1 cellular context compared by ENCODE assay signal in the genomic region with DNA sequence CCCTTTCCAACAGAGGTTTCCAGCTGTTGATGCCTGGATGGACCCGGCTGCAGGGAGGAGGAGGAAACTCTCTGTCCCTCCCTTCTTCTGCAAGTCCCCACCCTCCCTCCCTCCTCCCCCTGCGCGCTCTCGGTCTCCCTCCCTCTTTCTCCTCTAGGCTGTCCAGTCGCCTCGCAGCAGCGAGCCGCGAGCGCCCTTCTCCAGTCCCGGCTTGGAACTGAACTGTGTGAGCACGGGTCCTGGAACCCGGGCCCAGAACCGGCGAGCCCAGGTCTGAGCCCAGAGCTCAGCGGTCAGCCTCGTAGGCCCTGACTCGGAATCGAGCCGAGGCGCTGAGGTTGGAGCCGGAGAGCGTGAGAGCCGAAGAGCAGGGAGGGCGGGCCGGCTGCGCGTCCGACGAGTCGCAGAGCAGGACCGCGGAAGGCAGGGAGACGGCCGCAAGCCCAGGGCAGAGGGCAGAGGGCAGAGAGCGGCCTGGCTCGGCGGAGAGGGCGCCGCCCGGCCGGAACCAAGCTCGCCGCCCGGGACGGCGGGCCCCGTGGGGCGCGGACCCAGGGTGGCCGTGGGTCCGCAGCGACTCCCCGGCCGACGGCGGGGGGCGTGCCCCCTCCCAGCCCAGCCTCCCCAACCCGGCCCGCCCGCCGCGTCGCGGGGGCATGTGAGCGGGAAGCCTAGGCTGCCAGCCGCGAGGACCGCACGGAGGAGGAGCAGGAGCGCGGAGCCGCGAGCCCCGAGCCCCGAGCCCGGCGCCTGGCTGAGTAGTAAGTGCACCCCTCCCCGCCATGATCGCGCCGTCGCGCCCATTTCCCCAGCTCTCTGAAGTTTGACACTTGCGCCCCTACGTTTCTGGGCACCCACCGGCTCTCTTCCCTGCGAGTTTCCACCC.
A peak's percentile ranks its signal among the peaks of the same experiment; 100 is the strongest.
TF ChIP-seq lines count a peak whose summit lies in the region.

Gene SOX13, plus strand, starts transcription at position 165 of the 886 bp plus-strand sequence. CDS start 39,801 bp downstream, outside the sequence.

TF ChIP-seq in HepG2, 621 proteins besides CTCF, POLR2A, EP300 and RAD21 (continued from another document and continues in another):
- TF ChIP-seq, protein P1, sequence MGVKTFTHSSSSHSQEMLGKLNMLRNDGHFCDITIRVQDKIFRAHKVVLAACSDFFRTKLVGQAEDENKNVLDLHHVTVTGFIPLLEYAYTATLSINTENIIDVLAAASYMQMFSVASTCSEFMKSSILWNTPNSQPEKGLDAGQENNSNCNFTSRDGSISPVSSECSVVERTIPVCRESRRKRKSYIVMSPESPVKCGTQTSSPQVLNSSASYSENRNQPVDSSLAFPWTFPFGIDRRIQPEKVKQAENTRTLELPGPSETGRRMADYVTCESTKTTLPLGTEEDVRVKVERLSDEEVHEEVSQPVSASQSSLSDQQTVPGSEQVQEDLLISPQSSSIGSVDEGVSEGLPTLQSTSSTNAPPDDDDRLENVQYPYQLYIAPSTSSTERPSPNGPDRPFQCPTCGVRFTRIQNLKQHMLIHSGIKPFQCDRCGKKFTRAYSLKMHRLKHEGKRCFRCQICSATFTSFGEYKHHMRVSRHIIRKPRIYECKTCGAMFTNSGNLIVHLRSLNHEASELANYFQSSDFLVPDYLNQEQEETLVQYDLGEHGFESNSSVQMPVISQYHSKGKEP (CRISPR knock-in tag; IDR thresholded peaks at IDR 0.05): no peak
- 0 out of 2 replicates have a peak, but pooled peaks have one; percentile 42 for TF ChIP-seq ZNF280B (CRISPR knock-in tag; IDR thresholded peaks at IDR 0.05; ENCODE audit: borderline replicate concordance)
- 0 out of 2 replicates have a peak, but pooled peaks have one; percentile 29 for TF ChIP-seq BCL3 (CRISPR knock-in tag; IDR thresholded peaks at IDR 0.05)
- TF ChIP-seq MED13 (CRISPR knock-in tag; IDR thresholded peaks at IDR 0.05): no peak
- TF ChIP-seq TCF7L2 (IDR thresholded peaks at IDR 0.05; ENCODE audit: low read depth, low read length): no peak
- no peak for TF ChIP-seq HDAC6 (IDR thresholded peaks at IDR 0.05; ENCODE audit: low read depth, low read length)
- TF ChIP-seq MTERF4 (CRISPR knock-in tag; IDR thresholded peaks at IDR 0.05): 0 out of 2 replicates have a peak, but pooled peaks have one; percentile 42
- TF ChIP-seq DPF2 (CRISPR knock-in tag; IDR thresholded peaks at IDR 0.05; ENCODE audit: borderline replicate concordance, low read depth): no peak
- no peak for TF ChIP-seq ZNF530 (CRISPR knock-in tag; IDR thresholded peaks at IDR 0.05; ENCODE audit: low read depth)
- TF ChIP-seq CCAR2 (optimal IDR thresholded peaks at IDR 0.05; ENCODE audit: low read depth, low read length): no peak
- TF ChIP-seq KDM4B (CRISPR knock-in tag; IDR thresholded peaks at IDR 0.05): peak; percentile 84; the same call in 1 of the 2 replicates
- peak; percentile 42; the same call in 1 of the 2 replicates for TF ChIP-seq TBX2 (CRISPR knock-in tag; IDR thresholded peaks at IDR 0.05; ENCODE audit: borderline replicate concordance)
- no peak for TF ChIP-seq ZNF720 (CRISPR knock-in tag; IDR thresholded peaks at IDR 0.05)
- TF ChIP-seq GLMP (CRISPR knock-in tag; IDR thresholded peaks at IDR 0.05; ENCODE audit: borderline replicate concordance): no peak
- peak; percentile 73; the same call in 1 of the 2 replicates for TF ChIP-seq ZNF441 (CRISPR knock-in tag; IDR thresholded peaks at IDR 0.05; ENCODE audit: borderline replicate concordance)
- TF ChIP-seq MAF1 (CRISPR knock-in tag; IDR thresholded peaks at IDR 0.05; ENCODE audit: borderline replicate concordance): no peak
- peak; percentile 52 for TF ChIP-seq ZNF883 (CRISPR knock-in tag; IDR thresholded peaks at IDR 0.05; ENCODE audit: not compliant biosample characterization)
- no peak for TF ChIP-seq ZBTB33 (CRISPR knock-in tag; IDR thresholded peaks at IDR 0.05)
- peak in 1 of 2 experiments; percentile 72; a peak in 2 of 4 replicates for TF ChIP-seq KLF16 (CRISPR knock-in tag; IDR thresholded peaks at IDR 0.05)
- TF ChIP-seq RBAK (CRISPR knock-in tag; IDR thresholded peaks at IDR 0.05): 0 out of 2 replicates have a peak, but pooled peaks have one; percentile 38
- 0 out of 2 replicates have a peak, but pooled peaks have one; percentile 37 for TF ChIP-seq ZBTB38 (CRISPR knock-in tag; IDR thresholded peaks at IDR 0.05)
- no peak for TF ChIP-seq IKZF1 (IDR thresholded peaks at IDR 0.05)
- no peak for TF ChIP-seq CHD2 (IDR thresholded peaks at IDR 0.05; ENCODE audit: low read depth, low read length)
- TF ChIP-seq SMARCE1 (IDR thresholded peaks at IDR 0.05; ENCODE audit: borderline replicate concordance): no peak
- no peak for TF ChIP-seq ZNF101 (CRISPR knock-in tag; IDR thresholded peaks at IDR 0.05; ENCODE audit: borderline replicate concordance, low read depth)
- TF ChIP-seq KDM5B (CRISPR knock-in tag; IDR thresholded peaks at IDR 0.05; ENCODE audit: borderline replicate concordance): peak; percentile 78; the same call in 1 of the 2 replicates
- TF ChIP-seq, protein P2, sequence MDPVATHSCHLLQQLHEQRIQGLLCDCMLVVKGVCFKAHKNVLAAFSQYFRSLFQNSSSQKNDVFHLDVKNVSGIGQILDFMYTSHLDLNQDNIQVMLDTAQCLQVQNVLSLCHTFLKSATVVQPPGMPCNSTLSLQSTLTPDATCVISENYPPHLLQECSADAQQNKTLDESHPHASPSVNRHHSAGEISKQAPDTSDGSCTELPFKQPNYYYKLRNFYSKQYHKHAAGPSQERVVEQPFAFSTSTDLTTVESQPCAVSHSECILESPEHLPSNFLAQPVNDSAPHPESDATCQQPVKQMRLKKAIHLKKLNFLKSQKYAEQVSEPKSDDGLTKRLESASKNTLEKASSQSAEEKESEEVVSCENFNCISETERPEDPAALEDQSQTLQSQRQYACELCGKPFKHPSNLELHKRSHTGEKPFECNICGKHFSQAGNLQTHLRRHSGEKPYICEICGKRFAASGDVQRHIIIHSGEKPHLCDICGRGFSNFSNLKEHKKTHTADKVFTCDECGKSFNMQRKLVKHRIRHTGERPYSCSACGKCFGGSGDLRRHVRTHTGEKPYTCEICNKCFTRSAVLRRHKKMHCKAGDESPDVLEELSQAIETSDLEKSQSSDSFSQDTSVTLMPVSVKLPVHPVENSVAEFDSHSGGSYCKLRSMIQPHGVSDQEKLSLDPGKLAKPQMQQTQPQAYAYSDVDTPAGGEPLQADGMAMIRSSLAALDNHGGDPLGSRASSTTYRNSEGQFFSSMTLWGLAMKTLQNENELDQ (CRISPR knock-in tag; IDR thresholded peaks at IDR 0.05; ENCODE audit: borderline replicate concordance): no peak
- peak; percentile 81; the same call in 1 of the 2 replicates for TF ChIP-seq THAP7 (CRISPR knock-in tag; IDR thresholded peaks at IDR 0.05)
- TF ChIP-seq ZNF724P (CRISPR knock-in tag; IDR thresholded peaks at IDR 0.05; ENCODE audit: borderline replicate concordance): no peak; the same call in 1 of the 2 replicates
- TF ChIP-seq TBL1XR1 (IDR thresholded peaks at IDR 0.05; ENCODE audit: borderline replicate concordance, low read length, partially characterized antibody): no peak
- TF ChIP-seq MAFF (IDR thresholded peaks at IDR 0.05; ENCODE audit: low read depth, low read length): no peak
- TF ChIP-seq ZNF709 (CRISPR knock-in tag; IDR thresholded peaks at IDR 0.05): no peak
- 0 out of 2 replicates have a peak, but pooled peaks have one; percentile 11 for TF ChIP-seq NCOA2 (CRISPR knock-in tag; IDR thresholded peaks at IDR 0.05)
- TF ChIP-seq RBM39 (IDR thresholded peaks at IDR 0.05; ENCODE audit: low read depth, low read length, poor library complexity, severe bottlenecking): peak; percentile 30
- TF ChIP-seq ZNF839 (CRISPR knock-in tag; IDR thresholded peaks at IDR 0.05; ENCODE audit: borderline replicate concordance): no peak
- TF ChIP-seq MYC (CRISPR knock-in tag; IDR thresholded peaks at IDR 0.05; ENCODE audit: borderline replicate concordance): peak; percentile 56
- TF ChIP-seq ZNF451 (CRISPR knock-in tag; IDR thresholded peaks at IDR 0.05): peak; percentile 81; the same call in 1 of the 2 replicates
- no peak for TF ChIP-seq IRX3 (CRISPR knock-in tag; IDR thresholded peaks at IDR 0.05; ENCODE audit: borderline replicate concordance, low read depth)
- 0 out of 2 replicates have a peak, but pooled peaks have one; percentile 47 for TF ChIP-seq ZBTB43 (CRISPR knock-in tag; conservative IDR thresholded peaks at IDR 0.05)
- no peak; the same call in 1 of the 2 replicates for TF ChIP-seq KDM5A (IDR thresholded peaks at IDR 0.05; ENCODE audit: borderline replicate concordance, low read length)
- no peak for TF ChIP-seq MTA3 (CRISPR knock-in tag; IDR thresholded peaks at IDR 0.05)
- no peak for TF ChIP-seq ZNF343 (CRISPR knock-in tag; IDR thresholded peaks at IDR 0.05)
- TF ChIP-seq XBP1 (CRISPR knock-in tag; IDR thresholded peaks at IDR 0.05): no peak
- no peak for TF ChIP-seq SP5 (CRISPR knock-in tag; IDR thresholded peaks at IDR 0.05; ENCODE audit: borderline replicate concordance, low read depth)
